Comparison of ENCODE assay signal across 10 cellular contexts in the genomic region with DNA sequence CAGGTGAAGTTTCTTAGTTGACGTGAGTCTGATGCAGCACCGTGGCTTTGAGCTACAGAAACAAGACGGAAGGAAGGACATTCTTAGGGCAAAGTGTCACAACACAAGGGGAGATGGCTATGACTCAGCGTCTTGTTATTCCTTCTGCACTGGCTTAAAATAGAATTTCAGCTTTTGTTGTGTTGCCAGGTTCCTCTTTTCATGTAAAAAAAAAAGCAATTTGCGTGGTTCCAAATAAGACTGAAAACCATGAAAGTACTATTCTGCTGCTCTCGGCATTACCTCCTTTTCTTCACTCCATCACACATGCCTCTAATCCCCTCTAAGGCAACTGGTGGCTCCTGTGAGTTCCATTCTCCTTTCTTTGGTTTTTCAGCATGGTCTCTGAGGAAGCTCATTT.
DNase-seq lines count a peak whose midpoint lies in the region; ATAC-seq, FAIRE-seq and TF ChIP-seq lines count a peak whose summit lies in the region.
"Had no signal": no experiment of that assay in that cellular context is flagged by ENCODE, and none has a peak within 500 bp of the region (broad histone marks: within the 10 kb centered on the region; RNA-seq: fewer than 3 reads in every experiment).

No MANE protein-coding gene starts in this region.

- ATAC-seq in HepG2: no peak
- peak; percentile 82 for ATAC-seq in aorta (ENCODE audit: low FRiP score)

- TF ChIP-seq POLR2A in HepG2 (IDR thresholded peaks at IDR 0.05; ENCODE audit: insufficient read depth in 1 of 2, low read depth in 2 of 2, low read length in 2 of 2): no peak

- no peak overlapping the region for H3K4me2 ChIP-seq in HepG2 (ENCODE audit: low read depth, low read length)

- H4K20me1 ChIP-seq in HepG2 (ENCODE audit: insufficient read depth, low read length): no peaks in the 10 kb centered on the region

- no peaks in the 10 kb centered on the region for H3K36me3 ChIP-seq in liver (ENCODE audit: control insufficient read depth in 4 of 4, insufficient read depth in 3 of 4, low read depth in 1 of 4, low read length in 3 of 4)
- no peaks in the 10 kb centered on the region; a peak in 2 of 5 replicates for H3K36me3 ChIP-seq in HepG2 (replicated peaks in 1 of 2; ENCODE audit: control insufficient read depth in 1 of 2, insufficient read depth in 2 of 2, low read length in 2 of 2)
- H3K36me3 ChIP-seq in kidney epithelial cell (ENCODE audit: control insufficient read depth, insufficient read depth, low read length): no peaks in the 10 kb centered on the region
- H3K36me3 ChIP-seq in aorta (ENCODE audit: control insufficient read depth in 1 of 2, insufficient read depth in 2 of 2, low read length in 1 of 2): peaks cover 0 to 3% of the 10 kb centered on the region in 2 donors
- no peaks in the 10 kb centered on the region for H3K36me3 ChIP-seq in CD4-positive, alpha-beta memory T cell (ENCODE audit: insufficient read depth, low read length)

- H3K27me3 ChIP-seq in liver (ENCODE audit: control insufficient read depth in 4 of 4, insufficient read depth in 4 of 4, low read length in 3 of 4) (no peaks in the 10 kb centered on the region), HepG2 (ENCODE audit: control insufficient read depth in 1 of 2, insufficient read depth in 2 of 2, low read length in 2 of 2) (no peaks in the 10 kb centered on the region), kidney epithelial cell (ENCODE audit: control insufficient read depth, insufficient read depth, low read length) (no peaks in the 10 kb centered on the region), aorta (ENCODE audit: control insufficient read depth in 1 of 2, insufficient read depth in 2 of 2, low read length in 1 of 2) (no peaks in the 10 kb centered on the region)
- peaks cover 5% of the 10 kb centered on the region for H3K27me3 ChIP-seq in CD4-positive, alpha-beta memory T cell (ENCODE audit: insufficient read depth, low read length)

- POLR2A ChIA-PET in HepG2 (lab: Yijun Ruan, JAX): interaction anchor here (2.4 kb wide), 1 partner anchor 15 kb away, joined by 9 read pairs; no protein-coding TSS in a partner anchor
- POLR2A ChIA-PET in CD4-positive, alpha-beta memory T cell (lab: Charles Lee; ENCODE audit: partially characterized antibody): no interaction called here

- no peak overlapping the region for H3K9ac ChIP-seq in liver (ENCODE audit: low read depth in 1 of 2, low read length in 2 of 2)
- H3K9ac ChIP-seq in HepG2 (ENCODE audit: insufficient read depth, low read depth, low read length): no peak overlapping the region

- H3K4me1 Mint-ChIP-seq in CD4-positive, alpha-beta memory T cell: no peaks in the 10 kb centered on the region

- no peak overlapping the region for H3K27ac Mint-ChIP-seq in CD4-positive, alpha-beta memory T cell

- H3K9me3 Mint-ChIP-seq in CD4-positive, alpha-beta memory T cell: no peaks in the 10 kb centered on the region

- TF ChIP-seq CTCF in liver (IDR thresholded peaks at IDR 0.05; ENCODE audit: low read depth, low read length, missing input control) (no peak), HepG2 (CRISPR knock-in tag; IDR thresholded peaks at IDR 0.05) (no peak), kidney epithelial cell (IDR thresholded peaks at IDR 0.05; ENCODE audit: insufficient read depth, low read length, poor library complexity, severe bottlenecking) (no peak)

- H3K27ac ChIP-seq in liver (ENCODE audit: low read depth in 1 of 2, low read length in 2 of 2): peak overlapping the region in 1 of 2 donors; percentile 36
- no peak overlapping the region for H3K27ac ChIP-seq in HepG2 (ENCODE audit: extremely low read length, insufficient read depth, low read length)
- H3K27ac ChIP-seq in aorta (ENCODE audit: low read depth in 1 of 2, low read length in 2 of 2): peak overlapping the region; percentile 93 to 99
- H3K27ac ChIP-seq in CD4-positive, alpha-beta memory T cell (ENCODE audit: low read depth, low read length): no peak overlapping the region
- H3K27ac ChIP-seq: C4-2B had no signal

- CTCF ChIA-PET in HepG2 (lab: Yijun Ruan, JAX; ENCODE audit: low intra/inter-chr PET ratio, low total read pairs): no interaction called here
- CTCF ChIA-PET in CD4-positive, alpha-beta memory T cell (lab: Charles Lee; ENCODE audit: partially characterized antibody): no interaction called here

- H3K4me3 Mint-ChIP-seq in CD4-positive, alpha-beta memory T cell: no peak overlapping the region

- intact Hi-C loops in HepG2 (cut with micrococcal nuclease; ENCODE audit: unreplicated experiment) (no loop called here), aorta (cut with DNase I) (no loop called here)
- intact Hi-C loops in CD4-positive, alpha-beta memory T cell (cut with micrococcal nuclease): no loop called here

- DNase-seq in HepG2 (ENCODE audit: low spot score): no peak
- peak; percentile 63 for DNase-seq in amniotic stem cell (lab: John Stamatoyannopoulos, UW)
- DNase-seq in kidney epithelial cell (ENCODE audit: low read depth): peak; percentile 85
- peak in 1 of 2 donors; percentile 57 for DNase-seq in aorta
- DNase-seq in NCI-H1930 (lab: John Stamatoyannopoulos, UW): no peak
- DNase-seq in CD4-positive, alpha-beta memory T cell: no peak
- DNase-seq in retina: no peak
- DNase-seq: SHP77 had no signal

- H3K27me3 Mint-ChIP-seq in CD4-positive, alpha-beta memory T cell: peaks cover 13 to 19% of the 10 kb centered on the region in 2 donors

- H3K4me1 ChIP-seq in liver (ENCODE audit: control insufficient read depth in 4 of 4, insufficient read depth in 4 of 4, low read length in 3 of 4) (peaks cover 0 to 4% (median 0%) of the 10 kb centered on the region in 4 donors), HepG2 (ENCODE audit: insufficient read depth, low read length) (peaks cover 70% of the 10 kb centered on the region), aorta (ENCODE audit: control insufficient read depth in 1 of 2, insufficient read depth in 2 of 2, low read length in 2 of 2) (peaks cover 4 to 22% of the 10 kb centered on the region in 2 donors)
- H3K4me1 ChIP-seq in CD4-positive, alpha-beta memory T cell (ENCODE audit: insufficient read depth, low read length): no peaks in the 10 kb centered on the region

- H3K36me3 Mint-ChIP-seq in CD4-positive, alpha-beta memory T cell: no peaks in the 10 kb centered on the region

- TF ChIP-seq EP300 in HepG2 (IDR thresholded peaks at IDR 0.05; ENCODE audit: low read depth in 2 of 2, low read length in 2 of 2): no peak
- TF ChIP-seq EP300 in HepG2 (CRISPR knock-in tag; IDR thresholded peaks at IDR 0.05; ENCODE audit: borderline replicate concordance): no peak

- FAIRE-seq in HepG2 (lab: Jason Lieb, UNC): no peak

- H3K9me3 ChIP-seq in liver (ENCODE audit: control insufficient read depth in 4 of 4, low read length in 3 of 4) (no peaks in the 10 kb centered on the region), HepG2 (ENCODE audit: low read length) (no peaks in the 10 kb centered on the region), aorta (ENCODE audit: control insufficient read depth, low read length) (no peaks in the 10 kb centered on the region)
- H3K9me3 ChIP-seq in CD4-positive, alpha-beta memory T cell (ENCODE audit: control insufficient read depth in 1 of 2, low read length in 2 of 2): no peaks in the 10 kb centered on the region

- H3K4me3 ChIP-seq in liver (ENCODE audit: low read depth in 1 of 3, low read length in 3 of 3) (no peak overlapping the region), HepG2 (replicated peaks in 1 of 3; ENCODE audit: insufficient read depth in 1 of 3, low read depth in 2 of 3, low read length in 3 of 3) (no peak overlapping the region), kidney epithelial cell (ENCODE audit: low read depth, low read length) (no peak overlapping the region), aorta (ENCODE audit: low read length in 2 of 2) (no peak overlapping the region)
- H3K4me3 ChIP-seq in CD4-positive, alpha-beta memory T cell (ENCODE audit: low read length in 2 of 2): no peak overlapping the region

- H3K79me2 ChIP-seq in HepG2 (ENCODE audit: insufficient read depth, low read length): no peaks in the 10 kb centered on the region

- WGBS in liver: 52% methylated on average over 6 of the region's 6 CpGs
- WGBS in HepG2 (ENCODE audit: low lambda C conversion rate): 87% methylated on average over 6 of the region's 6 CpGs
- WGBS in aorta, 2 donors: 2% methylated on average over 6 of the region's 6 CpGs

- H2AFZ ChIP-seq in HepG2 (ENCODE audit: low read length): no peak overlapping the region

- in situ Hi-C loops in HepG2 (cut with HindIII; ENCODE audit: extremely low pct_ligation_motif_present, low pct_unique_long_range_greater_than_20kb): no loop called here

- no TSS peak for BruUV-seq in HepG2 (replicated peaks; lab: Mats Ljungman, UMichigan)

- TF ChIP-seq RAD21 in liver (IDR thresholded peaks at IDR 0.05): no peak
- TF ChIP-seq RAD21 in HepG2 (CRISPR knock-in tag; IDR thresholded peaks at IDR 0.05): no peak

TF ChIP-seq in liver, 16 proteins besides CTCF, POLR2A, EP300 and RAD21:
- TF ChIP-seq JUND (IDR thresholded peaks at IDR 0.05) (peak; percentile 48 to 63), GABPA (IDR thresholded peaks at IDR 0.05 in 1 of 2, conservative IDR thresholded peaks at IDR 0.05 in 1 of 2) (no peak), EGR1 (IDR thresholded peaks at IDR 0.05; ENCODE audit: low read depth in 2 of 2) (no peak)

TF ChIP-seq in HepG2, 621 proteins besides CTCF, POLR2A, EP300 and RAD21:
- TF ChIP-seq ZNF292 (CRISPR knock-in tag; IDR thresholded peaks at IDR 0.05; ENCODE audit: borderline replicate concordance, low read depth) (no peak), MAFK (conservative IDR thresholded peaks at IDR 0.05 in 1 of 2, IDR thresholded peaks at IDR 0.05 in 1 of 2; ENCODE audit: low read length in 2 of 2) (peak in 1 of 2 experiments; percentile 24; a peak in 1 of 4 replicates), ZNF879 (CRISPR knock-in tag; IDR thresholded peaks at IDR 0.05) (no peak)
- TF ChIP-seq, protein P1, sequence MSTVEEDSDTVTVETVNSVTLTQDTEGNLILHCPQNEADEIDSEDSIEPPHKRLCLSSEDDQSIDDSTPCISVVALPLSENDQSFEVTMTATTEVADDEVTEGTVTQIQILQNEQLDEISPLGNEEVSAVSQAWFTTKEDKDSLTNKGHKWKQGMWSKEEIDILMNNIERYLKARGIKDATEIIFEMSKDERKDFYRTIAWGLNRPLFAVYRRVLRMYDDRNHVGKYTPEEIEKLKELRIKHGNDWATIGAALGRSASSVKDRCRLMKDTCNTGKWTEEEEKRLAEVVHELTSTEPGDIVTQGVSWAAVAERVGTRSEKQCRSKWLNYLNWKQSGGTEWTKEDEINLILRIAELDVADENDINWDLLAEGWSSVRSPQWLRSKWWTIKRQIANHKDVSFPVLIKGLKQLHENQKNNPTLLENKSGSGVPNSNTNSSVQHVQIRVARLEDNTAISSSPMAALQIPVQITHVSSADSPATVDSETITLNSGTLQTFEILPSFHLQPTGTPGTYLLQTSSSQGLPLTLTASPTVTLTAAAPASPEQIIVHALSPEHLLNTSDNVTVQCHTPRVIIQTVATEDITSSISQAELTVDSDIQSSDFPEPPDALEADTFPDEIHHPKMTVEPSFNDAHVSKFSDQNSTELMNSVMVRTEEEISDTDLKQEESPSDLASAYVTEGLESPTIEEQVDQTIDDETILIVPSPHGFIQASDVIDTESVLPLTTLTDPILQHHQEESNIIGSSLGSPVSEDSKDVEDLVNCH (CRISPR knock-in tag; IDR thresholded peaks at IDR 0.05): no peak

Comparison
In these comparisons a context has a peak if more than half of its experiments do, and no peak if none do; other contexts are left out.
1. H3K27ac ChIP-seq: peak in aorta (2 of 2); none in HepG2 (single experiment) and CD4-positive, alpha-beta memory T cell (single experiment).
2. DNase-seq: peak in amniotic stem cell (single experiment) and kidney epithelial cell (single experiment); none in HepG2 (single experiment), NCI-H1930 (0 of 2), CD4-positive, alpha-beta memory T cell (0 of 5) and retina (single experiment).